Comparison of ENCODE assay signal across 17 cellular contexts in genomic region chr14:49966971-49967630, GRCh38.
A peak's percentile ranks its signal among the peaks of the same experiment; 100 is the strongest.
DNase-seq lines count a peak whose midpoint lies in the region; ATAC-seq and TF ChIP-seq lines count a peak whose summit lies in the region.
"Had no signal": no experiment of that assay in that cellular context is flagged by ENCODE, and none has a peak within 500 bp of the region (broad histone marks: within the 10 kb centered on the region; RNA-seq: fewer than 3 reads in every experiment).

No MANE protein-coding gene starts in this region.

- H3K36me3 Mint-ChIP-seq in type B pancreatic cell: peaks cover 3% of the 10 kb centered on the region
- H3K36me3 Mint-ChIP-seq in stimulated activated effector memory CD8-positive, alpha-beta T cell treated with anti-CD3 and anti-CD28 coated beads, Interleukin-12 subunit alpha, Interleukin-12 subunit beta, amount 100 ng/mL, for 72 hours: peaks cover 16% of the 10 kb centered on the region

- peak overlapping the region; percentile 55 for H3K9ac ChIP-seq in mucosa of stomach (ENCODE audit: low read length)

- intact Hi-C loops in Panc1 (cut with micrococcal nuclease; ENCODE audit: unreplicated experiment): no loop called here

- no peaks in the 10 kb centered on the region for H3K27me3 Mint-ChIP-seq in type B pancreatic cell
- H3K27me3 Mint-ChIP-seq: activated CD4-positive, alpha-beta T cell treated with anti-CD3 and anti-CD28 coated beads, Interleukin-2, amount 10 ng/mL, durations not matched to agents 7 days and 5 days had no signal

- BruUV-seq in Panc1 (replicated peaks; lab: Mats Ljungman, UMichigan): no TSS peak

- peak overlapping the region; percentile 86 for H3K27ac ChIP-seq in Panc1 (ENCODE audit: low read length)

- CTCF ChIA-PET in Panc1 (lab: Charles Lee): no interaction called here

- no peaks in the 10 kb centered on the region for H3K9me3 Mint-ChIP-seq in type B pancreatic cell
- no peaks in the 10 kb centered on the region for H3K9me3 Mint-ChIP-seq in stimulated activated effector memory CD8-positive, alpha-beta T cell treated with anti-CD3 and anti-CD28 coated beads, Interleukin-12 subunit alpha, Interleukin-12 subunit beta, amount 100 ng/mL, for 72 hours
- H3K9me3 Mint-ChIP-seq: activated CD4-positive, alpha-beta T cell treated with anti-CD3 and anti-CD28 coated beads, Interleukin-2, amount 10 ng/mL, durations not matched to agents 7 days and 5 days had no signal

- in situ Hi-C loops in Panc1 (cut with HindIII; ENCODE audit: low pct_unique_long_range_greater_than_20kb, low sequenced_read_pairs): no loop called here

- no peak overlapping the region for H3K4me3 ChIP-seq in Panc1 (ENCODE audit: low read depth in 2 of 2, low read length in 2 of 2)
- H3K4me3 ChIP-seq in epithelial cell of esophagus (ENCODE audit: low read length): no peak overlapping the region
- no peak overlapping the region for H3K4me3 ChIP-seq in mucosa of stomach (ENCODE audit: low read length)
- H3K4me3 ChIP-seq: suprapubic skin had no signal

- H3K4me1 ChIP-seq in Panc1 (ENCODE audit: control insufficient read depth, insufficient read depth, low read length) (peaks cover 50% of the 10 kb centered on the region), mucosa of stomach (ENCODE audit: control insufficient read depth, insufficient read depth, low read length) (peaks cover 62% of the 10 kb centered on the region)

- TF ChIP-seq CTCF in Panc1 (IDR thresholded peaks at IDR 0.05): no peak
- TF ChIP-seq CTCF in epithelial cell of esophagus (IDR thresholded peaks at IDR 0.05; ENCODE audit: insufficient read depth, low read depth, low read length, missing control alignments): no peak
- no peak for TF ChIP-seq CTCF in type B pancreatic cell (conservative IDR thresholded peaks at IDR 0.05)

- H3K9me3 ChIP-seq in Panc1 (ENCODE audit: control insufficient read depth, insufficient read depth, low read depth, low read length): no peaks in the 10 kb centered on the region
- H3K9me3 ChIP-seq in mucosa of stomach (ENCODE audit: control insufficient read depth, low read length): no peaks in the 10 kb centered on the region
- H3K9me3 ChIP-seq: suprapubic skin had no signal

- H3K4me1 Mint-ChIP-seq in type B pancreatic cell (ENCODE audit: unreplicated experiment): peaks cover 35% of the 10 kb centered on the region
- peaks cover 30% of the 10 kb centered on the region for H3K4me1 Mint-ChIP-seq in stimulated activated effector memory CD8-positive, alpha-beta T cell treated with anti-CD3 and anti-CD28 coated beads, Interleukin-12 subunit alpha, Interleukin-12 subunit beta, amount 100 ng/mL, for 72 hours

- POLR2A ChIA-PET in Panc1 (lab: Charles Lee): no interaction called here

- DNase-seq in Panc1 (ENCODE audit: low read depth, low spot score) (no peak), epithelial cell of esophagus (ENCODE audit: low read depth) (peak; percentile 30), type B pancreatic cell (ENCODE audit: extremely low spot score, unreplicated experiment) (no peak)
- DNase-seq in stimulated activated effector memory CD8-positive, alpha-beta T cell treated with anti-CD3 and anti-CD28 coated beads, Interleukin-12 subunit alpha, Interleukin-12 subunit beta, amount 100 ng/mL, for 72 hours (ENCODE audit: low spot score in 2 of 2): no peak
- DNase-seq: activated CD4-positive, alpha-beta T cell treated with anti-CD3 and anti-CD28 coated beads, Interleukin-2, amount 10 ng/mL, durations not matched to agents 7 days and 5 days; activated gamma-delta T cell treated with Interleukin-2 at 50 U/mL for 16 hours; C1 segment of cervical spinal cord; DMS153; NCI-H1092 treated with DMSO at 0.1 percent for 48 hours; NCI-H2171 treated with DMSO at 0.1 percent for 48 hours; NCI-H774; stimulated activated CD4-positive, alpha-beta T cell treated with anti-CD3 and anti-CD28 coated beads, Interleukin-4, amount 100 ng/mL, for 1 hour; SW 1271 had no signal

- H3K27ac Mint-ChIP-seq in type B pancreatic cell: peak overlapping the region; percentile 94
- H3K27ac Mint-ChIP-seq in stimulated activated effector memory CD8-positive, alpha-beta T cell treated with anti-CD3 and anti-CD28 coated beads, Interleukin-12 subunit alpha, Interleukin-12 subunit beta, amount 100 ng/mL, for 72 hours: no peak overlapping the region
- H3K27ac Mint-ChIP-seq: activated CD4-positive, alpha-beta T cell treated with anti-CD3 and anti-CD28 coated beads, Interleukin-2, amount 10 ng/mL, durations not matched to agents 7 days and 5 days had no signal

- H3K27me3 ChIP-seq in Panc1 (ENCODE audit: control insufficient read depth, insufficient read depth, low read length) (no peaks in the 10 kb centered on the region), mucosa of stomach (ENCODE audit: control insufficient read depth, insufficient read depth, low read length) (no peaks in the 10 kb centered on the region)
- H3K27me3 ChIP-seq: suprapubic skin had no signal

- H3K36me3 ChIP-seq in Panc1 (ENCODE audit: control insufficient read depth, insufficient read depth, low read length) (no peaks in the 10 kb centered on the region), mucosa of stomach (ENCODE audit: control insufficient read depth, insufficient read depth, low read length) (no peaks in the 10 kb centered on the region)
- H3K36me3 ChIP-seq: suprapubic skin had no signal

- peak overlapping the region; percentile 32 for H3K4me3 Mint-ChIP-seq in type B pancreatic cell
- H3K4me3 Mint-ChIP-seq in stimulated activated effector memory CD8-positive, alpha-beta T cell treated with anti-CD3 and anti-CD28 coated beads, Interleukin-12 subunit alpha, Interleukin-12 subunit beta, amount 100 ng/mL, for 72 hours: no peak overlapping the region
- H3K4me3 Mint-ChIP-seq: activated CD4-positive, alpha-beta T cell treated with anti-CD3 and anti-CD28 coated beads, Interleukin-2, amount 10 ng/mL, durations not matched to agents 7 days and 5 days had no signal

- ATAC-seq in Panc1 (no peak), HG02970 (IDR thresholded peaks at IDR 0.05; ENCODE audit: low FRiP score, unreplicated experiment) (no peak), GM18861 (IDR thresholded peaks at IDR 0.05; ENCODE audit: unreplicated experiment) (no peak)
- no peak for ATAC-seq in stimulated activated effector memory CD8-positive, alpha-beta T cell treated with anti-CD3 and anti-CD28 coated beads, Interleukin-12 subunit alpha, Interleukin-12 subunit beta, amount 100 ng/mL, for 72 hours
